ENCODE assay signal across 7 cellular contexts in the genomic region with DNA sequence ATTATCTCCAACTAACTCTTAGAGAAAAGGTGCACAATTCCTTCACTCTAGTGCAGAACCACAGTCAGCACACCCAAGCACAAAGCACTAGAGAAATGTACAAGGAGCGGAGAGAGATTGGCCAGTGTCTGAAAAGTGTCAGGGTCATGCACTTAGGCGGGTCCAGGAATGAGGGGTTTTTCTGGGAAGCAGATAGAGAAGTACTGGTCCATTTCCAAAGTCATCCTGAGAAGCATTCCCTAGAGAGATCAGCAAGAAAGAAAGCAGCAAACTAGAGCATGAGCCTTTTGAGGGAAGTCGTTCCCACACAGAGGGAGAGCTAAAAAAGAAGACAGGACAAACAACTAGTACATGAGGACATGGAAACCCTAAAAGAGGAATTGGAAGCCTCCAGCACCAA.
DNase-seq lines count a peak whose midpoint lies in the region; ATAC-seq lines count a peak whose summit lies in the region.

No MANE protein-coding gene starts in this region.

- peak overlapping the region; percentile 62 to 68 for H3K4me3 Mint-ChIP-seq in effector memory CD8-positive, alpha-beta T cell
- H3K4me3 Mint-ChIP-seq in stimulated activated memory B cell treated with anti-CD40 and anti-IgM and Interleukin-4, amounts not matched to agents 10 μg/mL and 1 μg/mL and 100 μg/mL, for 72 hours, result no peak overlapping the region

- peak; percentile 13 for ATAC-seq in GM21367 (IDR thresholded peaks at IDR 0.05; ENCODE audit: unreplicated experiment)
- peak; percentile 11 for ATAC-seq in HG03432 (IDR thresholded peaks at IDR 0.05; ENCODE audit: unreplicated experiment)
- no peak for ATAC-seq in effector memory CD8-positive, alpha-beta T cell (replicated peaks)
- no peak for ATAC-seq in stimulated activated memory B cell treated with anti-CD40 and anti-IgM and Interleukin-4, amounts not matched to agents 10 μg/mL and 1 μg/mL and 100 μg/mL, for 72 hours
- no peak for ATAC-seq in HG03025 (IDR thresholded peaks at IDR 0.05; ENCODE audit: low FRiP score, unreplicated experiment)

- H3K9me3 Mint-ChIP-seq in effector memory CD8-positive, alpha-beta T cell, result no peaks in the 10 kb centered on the region
- no peaks in the 10 kb centered on the region for H3K9me3 Mint-ChIP-seq in stimulated activated memory B cell treated with anti-CD40 and anti-IgM and Interleukin-4, amounts not matched to agents 10 μg/mL and 1 μg/mL and 100 μg/mL, for 72 hours

- no peaks in the 10 kb centered on the region for H3K27me3 Mint-ChIP-seq in effector memory CD8-positive, alpha-beta T cell
- H3K27me3 Mint-ChIP-seq in stimulated activated memory B cell treated with anti-CD40 and anti-IgM and Interleukin-4, amounts not matched to agents 10 μg/mL and 1 μg/mL and 100 μg/mL, for 72 hours, result no peaks in the 10 kb centered on the region

- H3K27ac Mint-ChIP-seq in effector memory CD8-positive, alpha-beta T cell, result peak overlapping the region; percentile 95 to 99
- peak overlapping the region; percentile 65 for H3K27ac Mint-ChIP-seq in stimulated activated memory B cell treated with anti-CD40 and anti-IgM and Interleukin-4, amounts not matched to agents 10 μg/mL and 1 μg/mL and 100 μg/mL, for 72 hours

- no peak for DNase-seq in effector memory CD8-positive, alpha-beta T cell
- DNase-seq in stimulated activated CD4-positive, alpha-beta T cell treated with anti-CD3 and anti-CD28 coated beads, Interleukin-12 subunit alpha, Interleukin-12 subunit beta, amount 100 ng/mL, for 4 hours, result no peak
- DNase-seq in hippocampal formation (lab: John Stamatoyannopoulos, UW), result no peak

- H3K36me3 Mint-ChIP-seq in effector memory CD8-positive, alpha-beta T cell (ENCODE audit: insufficient read depth), result peaks cover 48% of the 10 kb centered on the region
- peaks cover 51% of the 10 kb centered on the region for H3K36me3 Mint-ChIP-seq in stimulated activated memory B cell treated with anti-CD40 and anti-IgM and Interleukin-4, amounts not matched to agents 10 μg/mL and 1 μg/mL and 100 μg/mL, for 72 hours

- peaks cover 40 to 45% of the 10 kb centered on the region in 2 donors for H3K4me1 Mint-ChIP-seq in effector memory CD8-positive, alpha-beta T cell (ENCODE audit: low read depth in 2 of 2)
- peaks cover 57% of the 10 kb centered on the region for H3K4me1 Mint-ChIP-seq in stimulated activated memory B cell treated with anti-CD40 and anti-IgM and Interleukin-4, amounts not matched to agents 10 μg/mL and 1 μg/mL and 100 μg/mL, for 72 hours

Comparison
In these comparisons a context has a peak if more than half of its experiments do, and no peak if none do; other contexts are left out.
1. ATAC-seq: peak in GM21367 (single experiment) and HG03432 (single experiment); none in effector memory CD8-positive, alpha-beta T cell (single experiment), stimulated activated memory B cell treated with anti-CD40 and anti-IgM and Interleukin-4, amounts not matched to agents 10 μg/mL and 1 μg/mL and 100 μg/mL, for 72 hours (single experiment) and HG03025 (single experiment).